In genomic region chr1:15257309-15257708, GRCh38 we compare ENCODE assay signal across 17 cellular contexts. TPM values are rescaled to one million over a fixed set of nuclear protein-coding genes. Genes with fewer than 3 reads are reported as not detected.
DNase-seq lines count a peak whose midpoint lies in the region; ATAC-seq and TF ChIP-seq lines count a peak whose summit lies in the region.
"Had no signal": no experiment of that assay in that cellular context is flagged by ENCODE, and none has a peak within 500 bp of the region (broad histone marks: within the 10 kb centered on the region; RNA-seq: fewer than 3 reads in every experiment).

No MANE protein-coding gene starts in this region.

- H3K9ac ChIP-seq in IMR-90 (ENCODE audit: low read depth, low read length): no peak overlapping the region
- H3K9ac ChIP-seq: GM23248 had no signal

- no peak overlapping the region for H2AK9ac ChIP-seq in IMR-90 (replicated peaks; ENCODE audit: low read depth, low read length, poor library complexity)

- H2AK5ac ChIP-seq in IMR-90 (ENCODE audit: low read depth, low read length): no peak overlapping the region

- no peaks in the 10 kb centered on the region for H3K36me3 Mint-ChIP-seq in dendritic cell treated with granulocyte-macrophage colony-stimulating factor and Interleukin-4, amounts not matched to agents 40 ng/mL and 50 ng/mL, for 4 days (ENCODE audit: low read depth)
- H3K36me3 Mint-ChIP-seq in neural crest cell (ENCODE audit: low read depth) (no peaks in the 10 kb centered on the region), type B pancreatic cell (no peaks in the 10 kb centered on the region)
- H3K36me3 Mint-ChIP-seq: CD4-positive, alpha-beta memory T cell had no signal

- no peak overlapping the region for H3K27ac ChIP-seq in IMR-90 (ENCODE audit: insufficient read depth, low read length)
- H3K27ac ChIP-seq: GM23248 had no signal

- no peak overlapping the region for H2BK120ac ChIP-seq in IMR-90 (ENCODE audit: low read depth, low read length)

- H3K9me3 Mint-ChIP-seq in dendritic cell treated with granulocyte-macrophage colony-stimulating factor and Interleukin-4, amounts not matched to agents 40 ng/mL and 50 ng/mL, for 4 days: no peaks in the 10 kb centered on the region
- H3K9me3 Mint-ChIP-seq in neural crest cell (no peaks in the 10 kb centered on the region), type B pancreatic cell (no peaks in the 10 kb centered on the region)
- H3K9me3 Mint-ChIP-seq: CD4-positive, alpha-beta memory T cell; H9 had no signal

- no TSS peak for BruUV-seq in IMR-90 (replicated peaks; lab: Mats Ljungman, UMichigan)

- no peak for TF ChIP-seq RAD21 in IMR-90 (IDR thresholded peaks at IDR 0.05; ENCODE audit: low read length)

- no peaks in the 10 kb centered on the region for H3K36me3 ChIP-seq in IMR-90 (ENCODE audit: control insufficient read depth, insufficient read depth, low read length)

- H4K5ac ChIP-seq in IMR-90 (ENCODE audit: low read depth, low read length): no peak overlapping the region

- H4K91ac ChIP-seq in IMR-90 (ENCODE audit: insufficient read depth, low read depth, low read length): no peak overlapping the region

- peaks cover 5% of the 10 kb centered on the region; the same call in 1 of the 2 replicates for H3K9me1 ChIP-seq in IMR-90 (ENCODE audit: insufficient read depth, low read length)

- no peak overlapping the region for H2BK20ac ChIP-seq in IMR-90 (ENCODE audit: low read depth, low read length)

- no peaks in the 10 kb centered on the region for H4K20me1 ChIP-seq in IMR-90 (ENCODE audit: insufficient read depth, low read length)

- H3K4me2 ChIP-seq in IMR-90 (ENCODE audit: low read depth, low read length): no peak overlapping the region

- H3K4me1 Mint-ChIP-seq in dendritic cell treated with granulocyte-macrophage colony-stimulating factor and Interleukin-4, amounts not matched to agents 40 ng/mL and 50 ng/mL, for 4 days (ENCODE audit: low read depth): peaks cover 69% of the 10 kb centered on the region
- peaks cover 25% of the 10 kb centered on the region for H3K4me1 Mint-ChIP-seq in neural crest cell
- peaks cover 4% of the 10 kb centered on the region for H3K4me1 Mint-ChIP-seq in type B pancreatic cell (ENCODE audit: unreplicated experiment)

- intact Hi-C loops in IMR-90 (cut with micrococcal nuclease): no loop called here
- intact Hi-C loops in dendritic cell treated with granulocyte-macrophage colony-stimulating factor and Interleukin-4, amounts not matched to agents 40 ng/mL and 50 ng/mL, for 4 days (cut with micrococcal nuclease): no loop called here

- no peak for TF ChIP-seq POLR2A in IMR-90 (IDR thresholded peaks at IDR 0.05; ENCODE audit: low read depth, low read length)

- peak overlapping the region; percentile 96 for H3K27ac Mint-ChIP-seq in dendritic cell treated with granulocyte-macrophage colony-stimulating factor and Interleukin-4, amounts not matched to agents 40 ng/mL and 50 ng/mL, for 4 days
- H3K27ac Mint-ChIP-seq in neural crest cell (ENCODE audit: unreplicated experiment) (peak overlapping the region; percentile 47), type B pancreatic cell (no peak overlapping the region)

- 59% methylated on average over 4 of the region's 14 CpGs; no CpG with 5 or more reads in 1 of the 2 experiments for WGBS in IMR-90 (ENCODE audit: extremely low coverage in 2 of 2, insufficient read length in 1 of 2), 2 experiments

- H3K4me3 ChIP-seq in IMR-90 (ENCODE audit: insufficient read depth, low read depth, low read length): no peak overlapping the region
- H3K4me3 ChIP-seq: GM23248 had no signal

- no peak for ATAC-seq in IMR-90 (ENCODE audit: low read depth)
- no peak for ATAC-seq in HG02678 (IDR thresholded peaks at IDR 0.05; ENCODE audit: unreplicated experiment)
- ATAC-seq: HCT116 had no signal

- peak overlapping the region; percentile 45 for H2AFZ ChIP-seq in IMR-90 (replicated peaks; ENCODE audit: low read length, poor library complexity)
- H2AFZ ChIP-seq: GM23248 had no signal

- dilution Hi-C loops in IMR-90 (cut with HindIII; ENCODE audit: low sequenced_read_pairs, unreplicated experiment): no loop called here

- H3K18ac ChIP-seq in IMR-90 (ENCODE audit: low read depth, low read length): no peak overlapping the region

- POLR2A ChIA-PET in IMR-90 (lab: Charles Lee; ENCODE audit: unreplicated experiment): no interaction called here

- no peak overlapping the region for H3K4me3 Mint-ChIP-seq in dendritic cell treated with granulocyte-macrophage colony-stimulating factor and Interleukin-4, amounts not matched to agents 40 ng/mL and 50 ng/mL, for 4 days
- H3K4me3 Mint-ChIP-seq in neural crest cell (no peak overlapping the region), type B pancreatic cell (no peak overlapping the region)
- H3K4me3 Mint-ChIP-seq: CD4-positive, alpha-beta memory T cell; H9 had no signal

- H3K27me3 ChIP-seq in IMR-90 (ENCODE audit: control insufficient read depth, insufficient read depth, low read length): peaks cover 6% of the 10 kb centered on the region

- H3K79me1 ChIP-seq in IMR-90 (ENCODE audit: low read depth in 1 of 2, low read length in 2 of 2): no peaks in the 10 kb centered on the region

- no peak overlapping the region for H3K14ac ChIP-seq in IMR-90 (replicated peaks; ENCODE audit: low read depth, low read length)

- no peaks in the 10 kb centered on the region for H3K27me3 Mint-ChIP-seq in dendritic cell treated with granulocyte-macrophage colony-stimulating factor and Interleukin-4, amounts not matched to agents 40 ng/mL and 50 ng/mL, for 4 days
- H3K27me3 Mint-ChIP-seq in neural crest cell (ENCODE audit: low read depth) (no peaks in the 10 kb centered on the region), type B pancreatic cell (no peaks in the 10 kb centered on the region)

- H3K56ac ChIP-seq in IMR-90 (ENCODE audit: extremely low read depth, insufficient read depth, low read length): no peak overlapping the region

- CTCF ChIA-PET in IMR-90 (lab: Yijun Ruan, JAX): no interaction called here

- DNase-seq in IMR-90 (no peak), neural crest cell (ENCODE audit: low read depth, low spot score) (no peak), type B pancreatic cell (ENCODE audit: extremely low spot score, unreplicated experiment) (peak; percentile 60), activated T-cell treated with anti-CD3 and anti-CD28 coated beads for 4 hours (no peak)
- no peak for DNase-seq in stimulated activated CD4-positive, alpha-beta T cell treated with anti-CD3 and anti-CD28 coated beads, Interleukin-12 subunit alpha, Interleukin-12 subunit beta, amount 100 ng/mL, for 4 hours
- DNase-seq: Calu3; CD4-positive, alpha-beta memory T cell; COR-L47; DMS53; DMS79 treated with DMSO at 0.1 percent for 48 hours; GF-D8; GM23248; H9 had no signal

- no peak overlapping the region for H3K23ac ChIP-seq in IMR-90 (ENCODE audit: low read depth, low read length)

- no peaks in the 10 kb centered on the region for H3K9me3 ChIP-seq in IMR-90 (ENCODE audit: control insufficient read depth, insufficient read depth, low read length)

- no peak overlapping the region for H3K4ac ChIP-seq in IMR-90 (ENCODE audit: low read depth, low read length)

- peaks cover 3% of the 10 kb centered on the region; the same call in 1 of the 2 replicates for H3K4me1 ChIP-seq in IMR-90 (ENCODE audit: control insufficient read depth, insufficient read depth, low read length)

- H2BK15ac ChIP-seq in IMR-90 (ENCODE audit: low read depth, low read length): no peak overlapping the region

- no peak overlapping the region for H4K8ac ChIP-seq in IMR-90 (ENCODE audit: low read depth in 2 of 2, low read length in 2 of 2)

- no peak overlapping the region for H2BK5ac ChIP-seq in IMR-90 (ENCODE audit: low read depth, low read length, poor library complexity, severe bottlenecking)

- in situ Hi-C loops in IMR-90 (cut with MboI; ENCODE audit: low sequenced_read_pairs): no loop called here

- TF ChIP-seq CTCF in IMR-90 (conservative IDR thresholded peaks at IDR 0.05; ENCODE audit: low read depth, low read length): no peak
- no peak for TF ChIP-seq CTCF in neural crest cell (conservative IDR thresholded peaks at IDR 0.05)
- TF ChIP-seq CTCF in type B pancreatic cell (conservative IDR thresholded peaks at IDR 0.05): no peak

TF ChIP-seq in IMR-90, 13 proteins besides CTCF, POLR2A, EP300 and RAD21 (continues in another document):
- TF ChIP-seq RFX5 (IDR thresholded peaks at IDR 0.05; ENCODE audit: low read depth, low read length) (no peak), NFE2L2 (IDR thresholded peaks at IDR 0.05; ENCODE audit: low read depth, low read length) (no peak), FOS (IDR thresholded peaks at IDR 0.05; ENCODE audit: low read depth, low read length) (no peak), BHLHE40 (IDR thresholded peaks at IDR 0.05; ENCODE audit: low read depth, low read length) (no peak), MAFK (IDR thresholded peaks at IDR 0.05; ENCODE audit: low read depth, low read length) (no peak), CEBPB (IDR thresholded peaks at IDR 0.05; ENCODE audit: low read depth, low read length) (no peak), ELK1 (IDR thresholded peaks at IDR 0.05; ENCODE audit: borderline replicate concordance, low read depth, low read length) (no peak), SMC3 (IDR thresholded peaks at IDR 0.05; ENCODE audit: low read depth, low read length) (no peak), USF2 (IDR thresholded peaks at IDR 0.05; ENCODE audit: low read depth, low read length) (no peak), RCOR1 (IDR thresholded peaks at IDR 0.05; ENCODE audit: insufficient replicate concordance, low read length) (no peak), CHD1 (IDR thresholded peaks at IDR 0.05; ENCODE audit: low read depth, low read length) (no peak)

RNA-seq across cellular contexts. Expression of gene FHAD1, which starts 10.3 kb away (rescaled TPM):
- total RNA-seq in IMR-90 (2012; rRNA removed) (not detected in 2 replicates), neural crest cell (1.6 and 1.7 TPM in 2 replicates), type B pancreatic cell (ENCODE audit: low replicate concordance) (0.93 and 3.8 TPM in 2 replicates)
- not detected in 2 replicates for polyA plus RNA-seq in IMR-90 (2012; rRNA removed)
- 0.01 and 0.04 TPM in 2 replicates for polyA plus RNA-seq in IMR-90 (2012; cell fraction: cytosol; rRNA removed)
- 0.04 and 0.13 TPM in 2 replicates for polyA plus RNA-seq in IMR-90 (2012; cell fraction: nucleus; rRNA removed; ENCODE audit: low replicate concordance)
- total RNA-seq: CD4-positive, alpha-beta memory T cell; GM23248 had no signal
- polyA plus RNA-seq: BJ had no signal
